ENCODE assay signal across 6 cellular contexts in the genomic region with DNA sequence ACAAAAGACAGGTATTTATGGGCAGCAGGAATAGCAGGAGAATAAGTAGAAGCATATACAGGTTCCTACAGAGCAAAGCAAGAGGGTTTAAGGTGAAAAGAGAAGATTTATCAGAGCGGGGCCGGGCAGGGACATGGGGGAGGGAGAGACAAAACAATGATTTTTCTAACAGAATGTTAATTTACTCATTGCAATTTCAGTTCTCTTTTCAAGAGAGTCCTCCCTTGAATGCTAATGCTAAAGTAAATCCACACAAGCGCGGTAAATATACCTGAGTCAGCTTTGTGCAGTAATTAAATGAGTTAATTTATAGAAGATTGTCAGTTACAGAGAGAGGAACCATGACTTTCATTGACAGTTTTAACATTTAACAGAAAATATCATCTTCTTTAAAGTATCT.
DNase-seq lines count a peak whose midpoint lies in the region; ATAC-seq, FAIRE-seq and TF ChIP-seq lines count a peak whose summit lies in the region.
"Not testable (repeated sequence)": the region's sequence is repeated elsewhere in the genome, so short reads cannot be mapped to it uniquely, and the experiment has no call there.

No MANE protein-coding gene starts in this region.

- POLR2A ChIA-PET in MCF 10A (lab: Yijun Ruan, JAX): not testable (repeated sequence)

- CTCF ChIA-PET in MCF 10A (lab: Yijun Ruan, JAX): not testable (repeated sequence)

- not testable (repeated sequence) for H3K4me1 Mint-ChIP-seq in CD4-positive, CD25-positive, alpha-beta regulatory T cell; MCF 10A (ENCODE audit: insufficient read depth, unreplicated experiment); glutamatergic neuron (ENCODE audit: low read depth, unreplicated experiment)

- not testable (repeated sequence) for ATAC-seq in CD4-positive, CD25-positive, alpha-beta regulatory T cell (ENCODE audit: low read depth in 2 of 2)

- not testable (repeated sequence) for TF ChIP-seq CTCF in OCI-LY3 (IDR thresholded peaks at IDR 0.05; ENCODE audit: low read depth, low read length); MCF 10A (IDR thresholded peaks at IDR 0.05; ENCODE audit: unreplicated experiment); glutamatergic neuron (IDR thresholded peaks at IDR 0.05; ENCODE audit: partially characterized antibody, unreplicated experiment)

- H3K4me3 Mint-ChIP-seq in CD4-positive, CD25-positive, alpha-beta regulatory T cell; MCF 10A (ENCODE audit: unreplicated experiment); glutamatergic neuron (ENCODE audit: unreplicated experiment): not testable (repeated sequence)

- peak overlapping the region in 2 of 3 donors; percentile 1 to 80 for H3K27ac Mint-ChIP-seq in CD4-positive, CD25-positive, alpha-beta regulatory T cell
- peak overlapping the region; percentile 7 for H3K27ac Mint-ChIP-seq in MCF 10A (ENCODE audit: low read depth, unreplicated experiment)
- H3K27ac Mint-ChIP-seq in glutamatergic neuron (ENCODE audit: unreplicated experiment): peak overlapping the region; percentile 1

- H3K9ac ChIP-seq in OCI-LY3 (ENCODE audit: low read length); rectal smooth muscle tissue (ENCODE audit: low read length): not testable (repeated sequence)

- H3K9me3 Mint-ChIP-seq in CD4-positive, CD25-positive, alpha-beta regulatory T cell; MCF 10A (ENCODE audit: unreplicated experiment); glutamatergic neuron (ENCODE audit: unreplicated experiment): not testable (repeated sequence)

- H3K36me3 Mint-ChIP-seq in CD4-positive, CD25-positive, alpha-beta regulatory T cell: peaks cover 22% of the 10 kb centered on the region
- H3K36me3 Mint-ChIP-seq in MCF 10A (ENCODE audit: insufficient read depth, unreplicated experiment): peaks cover 51% of the 10 kb centered on the region
- not testable (repeated sequence) for H3K36me3 Mint-ChIP-seq in glutamatergic neuron (ENCODE audit: unreplicated experiment)

- not testable (repeated sequence) for H3K79me2 ChIP-seq in OCI-LY3 (ENCODE audit: low read length)

- FAIRE-seq in GM18507 (lab: Jason Lieb, UNC): peak; percentile 72

- not testable (repeated sequence) for DNase-seq in CD4-positive, CD25-positive, alpha-beta regulatory T cell; GM18507 (ENCODE audit: extremely low spot score, insufficient read length, low read depth); MCF 10A (ENCODE audit: unreplicated experiment); glutamatergic neuron

- not testable (repeated sequence) for H4K20me1 ChIP-seq in OCI-LY3 (ENCODE audit: insufficient read depth, low read length)

- not testable (repeated sequence) for BruUV-seq in MCF 10A (replicated peaks; lab: Mats Ljungman, UMichigan)

- not testable (repeated sequence) for H3K27me3 ChIP-seq in CD4-positive, CD25-positive, alpha-beta regulatory T cell (ENCODE audit: control insufficient read depth, insufficient read depth, low read length); OCI-LY3 (ENCODE audit: low read depth, low read length); rectal smooth muscle tissue (ENCODE audit: control insufficient read depth, insufficient read depth, low read length)

- not testable (repeated sequence) for H3K27me3 Mint-ChIP-seq in CD4-positive, CD25-positive, alpha-beta regulatory T cell; MCF 10A (ENCODE audit: insufficient read depth, unreplicated experiment); glutamatergic neuron (ENCODE audit: unreplicated experiment)

- H3K9me3 ChIP-seq in CD4-positive, CD25-positive, alpha-beta regulatory T cell (ENCODE audit: control insufficient read depth in 2 of 2, low read length in 2 of 2); OCI-LY3 (ENCODE audit: insufficient read depth, low read length): not testable (repeated sequence)

- not testable (repeated sequence) for H2AFZ ChIP-seq in OCI-LY3 (ENCODE audit: low read depth, low read length)

- not testable (repeated sequence) for H3K27ac ChIP-seq in CD4-positive, CD25-positive, alpha-beta regulatory T cell (ENCODE audit: insufficient read depth, low read length, poor library complexity, severe bottlenecking); OCI-LY3 (ENCODE audit: low read length)
- H3K27ac ChIP-seq in rectal smooth muscle tissue (ENCODE audit: low read depth, low read length): peak overlapping the region; percentile 10

- intact Hi-C loops in MCF 10A (cut with micrococcal nuclease): not testable (repeated sequence)

- H3K36me3 ChIP-seq in CD4-positive, CD25-positive, alpha-beta regulatory T cell (ENCODE audit: control insufficient read depth, insufficient read depth, low read length); OCI-LY3 (replicated peaks; ENCODE audit: low read depth, low read length): not testable (repeated sequence)
- H3K36me3 ChIP-seq in rectal smooth muscle tissue (ENCODE audit: control insufficient read depth, insufficient read depth, low read length): peaks cover 16% of the 10 kb centered on the region

- H3K4me2 ChIP-seq in OCI-LY3 (ENCODE audit: low read length): peak overlapping the region; percentile 5; the same call in 1 of the 2 replicates

- not testable (repeated sequence) for H3K4me1 ChIP-seq in CD4-positive, CD25-positive, alpha-beta regulatory T cell (ENCODE audit: control insufficient read depth, insufficient read depth, low read length, poor library complexity, severe bottlenecking); OCI-LY3 (ENCODE audit: low read length); rectal smooth muscle tissue (ENCODE audit: control insufficient read depth, insufficient read depth, low read length)

- H3K4me3 ChIP-seq in CD4-positive, CD25-positive, alpha-beta regulatory T cell (ENCODE audit: low read depth, low read length); OCI-LY3 (ENCODE audit: low read length); rectal smooth muscle tissue (ENCODE audit: low read length): not testable (repeated sequence)
